Comparison of ENCODE assay signal across 34 cellular contexts in genomic region chr14:95299271-95299670, GRCh38. TPM values are rescaled to one million over a fixed set of nuclear protein-coding genes. Genes with fewer than 3 reads are reported as not detected.
DNase-seq lines count a peak whose midpoint lies in the region; FAIRE-seq and TF ChIP-seq lines count a peak whose summit lies in the region.
"Had no signal": no experiment of that assay in that cellular context is flagged by ENCODE, and none has a peak within 500 bp of the region (broad histone marks: within the 10 kb centered on the region; RNA-seq: fewer than 3 reads in every experiment).

No MANE protein-coding gene starts in this region.

- peak; percentile 17 to 28 for DNase-seq in SHP77 (lab: John Stamatoyannopoulos, UW)
- no peak for DNase-seq in SHP77 treated with DMSO at 0.1 percent for 48 hours (lab: John Stamatoyannopoulos, UW)
- no peak for DNase-seq in H9
- DNase-seq in H1 (ENCODE audit: low read depth in 1 of 2, low spot score in 2 of 2), result no peak
- no peak for DNase-seq in central memory CD4-positive, alpha-beta T cell
- no peak for DNase-seq in cortex of kidney (lab: John Stamatoyannopoulos, UW)
- DNase-seq in GM13976 (ENCODE audit: low spot score), result no peak
- DNase-seq: activated CD4-positive, alpha-beta T cell treated with anti-CD3 and anti-CD28 coated beads, Interleukin-2, amount 10 ng/mL, durations not matched to agents 24 days and 14 days; activated CD8-positive, alpha-beta memory T cell treated with anti-CD3 and anti-CD28 coated beads for 24 hours; activated effector memory CD4-positive, alpha-beta T cell treated with anti-CD3 and anti-CD28 coated beads, Interleukin-2, amount 50 U/mL, for 16 hours; activated naive CD8-positive, alpha-beta T cell treated with anti-CD3 and anti-CD28 coated beads, Interleukin-2, amount 10 ng/mL, durations not matched to agents 7 days and 5 days; activated T-cell treated with anti-CD3 and anti-CD28 coated beads, Interleukin-2, amount 50 U/mL, for 1 hour; C1 segment of cervical spinal cord; Caco-2; DND-41; endodermal cell; glutamatergic neuron; left ventricle myocardium inferior; NCI-H1694 treated with DMSO at 0.1 percent for 48 hours; sigmoid colon; SJCRH30; stimulated activated CD4-positive, alpha-beta T cell treated with anti-CD3 and anti-CD28 coated beads, Interleukin-12 subunit alpha, Interleukin-12 subunit beta, amount 100 ng/mL, for 4 hours; stimulated activated CD4-positive, alpha-beta T cell treated with anti-CD3 and anti-CD28 coated beads, Interleukin-4, amount 100 ng/mL, for 1 hour; stomach; T-helper 9 cell; tibial artery had no signal

- H2BK12ac ChIP-seq in H9 (ENCODE audit: insufficient read length, low read depth, low read length) (no peak overlapping the region), H1 (ENCODE audit: low read depth, low read length) (no peak overlapping the region)

- H3K36me3 Mint-ChIP-seq in H9 (ENCODE audit: insufficient read depth in 1 of 3, low read depth in 3 of 3), result peaks cover 0 to 19% (median 0%) of the 10 kb centered on the region in 3 experiments; a peak in 4 of 7 replicates
- H3K36me3 Mint-ChIP-seq: activated naive CD8-positive, alpha-beta T cell treated with anti-CD3 and anti-CD28 coated beads, Interleukin-2, amount 10 ng/mL, durations not matched to agents 7 days and 5 days had no signal

- H4K5ac ChIP-seq in H9 (ENCODE audit: insufficient read length, low read depth, low read length) (no peak overlapping the region), H1 (ENCODE audit: insufficient read length, low read depth, low read length) (no peak overlapping the region)

- H3K4me3 Mint-ChIP-seq in H9, result no peak overlapping the region
- H3K4me3 Mint-ChIP-seq: activated CD4-positive, alpha-beta T cell treated with anti-CD3 and anti-CD28 coated beads, Interleukin-2, amount 10 ng/mL, durations not matched to agents 24 days and 14 days; activated naive CD8-positive, alpha-beta T cell treated with anti-CD3 and anti-CD28 coated beads, Interleukin-2, amount 10 ng/mL, durations not matched to agents 7 days and 5 days; dendritic cell treated with granulocyte-macrophage colony-stimulating factor and Interleukin-4, amounts not matched to agents 40 ng/mL and 50 ng/mL, for 4 days; endodermal cell had no signal

- H2AK5ac ChIP-seq in H9 (ENCODE audit: insufficient read length, low read length) (no peak overlapping the region), H1 (ENCODE audit: low read depth, low read length) (no peak overlapping the region)

- H2AFZ ChIP-seq in H9 (ENCODE audit: low read length) (no peak overlapping the region), H1 (ENCODE audit: low read length) (no peak overlapping the region)

- POLR2A ChIA-PET in H1 (lab: Charles Lee; ENCODE audit: partially characterized antibody), result no interaction called here

- H3K9ac ChIP-seq in H9 (ENCODE audit: extremely low read depth, insufficient read length, low read length) (no peak overlapping the region), H1 (replicated peaks in 1 of 4; ENCODE audit: extremely low read depth in 1 of 4, low read depth in 3 of 4, low read length in 3 of 4) (no peak overlapping the region)

- peaks cover 5% of the 10 kb centered on the region for H3K27me3 Mint-ChIP-seq in H9 (ENCODE audit: low read depth)

- H3K23ac ChIP-seq in H9 (ENCODE audit: insufficient read length, low read depth, low read length), result no peak overlapping the region
- H3K23ac ChIP-seq in H1 (ENCODE audit: insufficient read length), result no peak overlapping the region

- H3K27ac ChIP-seq in H9 (ENCODE audit: insufficient read length, low read depth, low read length), result no peak overlapping the region
- no peak overlapping the region for H3K27ac ChIP-seq in H1 (ENCODE audit: low read depth, low read length)
- H3K27ac ChIP-seq: cardiac muscle cell, neutrophil, prostate gland, sigmoid colon, SJCRH30, stomach, tibial artery had no signal

- no peak overlapping the region for H2BK120ac ChIP-seq in H9 (ENCODE audit: low read depth, low read length, poor library complexity, severe bottlenecking)
- no peak overlapping the region for H2BK120ac ChIP-seq in H1 (replicated peaks; ENCODE audit: low read depth, low read length)

- H3K79me2 ChIP-seq in H9 (ENCODE audit: insufficient read depth, low read length) (no peaks in the 10 kb centered on the region), H1 (ENCODE audit: control insufficient read depth in 1 of 2, insufficient read depth in 2 of 2, low read length in 2 of 2) (no peaks in the 10 kb centered on the region)

- peaks cover 3% of the 10 kb centered on the region for H3K23me2 ChIP-seq in H9 (ENCODE audit: insufficient read length, low read depth, low read length, poor library complexity, severe bottlenecking)
- no peaks in the 10 kb centered on the region for H3K23me2 ChIP-seq in H1 (ENCODE audit: low read depth, low read length)

- no peak overlapping the region for H3K27ac Mint-ChIP-seq in H9
- H3K27ac Mint-ChIP-seq: activated CD4-positive, alpha-beta T cell treated with anti-CD3 and anti-CD28 coated beads, Interleukin-2, amount 10 ng/mL, durations not matched to agents 24 days and 14 days; activated naive CD8-positive, alpha-beta T cell treated with anti-CD3 and anti-CD28 coated beads, Interleukin-2, amount 10 ng/mL, durations not matched to agents 7 days and 5 days; dendritic cell treated with granulocyte-macrophage colony-stimulating factor and Interleukin-4, amounts not matched to agents 40 ng/mL and 50 ng/mL, for 4 days; endodermal cell had no signal

- H3K36me3 ChIP-seq in H1 (ENCODE audit: control insufficient read depth in 2 of 4, insufficient read depth in 4 of 4, low read length in 3 of 4), result no peaks in the 10 kb centered on the region
- H3K36me3 ChIP-seq: cardiac muscle cell, left ventricle myocardium inferior, neutrophil, prostate gland, sigmoid colon, stomach, tibial artery, vagina had no signal

- H3K4me1 ChIP-seq in H9 (ENCODE audit: insufficient read depth, low read length) (no peaks in the 10 kb centered on the region), H1 (replicated peaks in 1 of 4; ENCODE audit: control insufficient read depth in 3 of 4, insufficient read depth in 4 of 4, low read length in 3 of 4) (peaks cover 0 to 3% (median 2%) of the 10 kb centered on the region in 4 experiments; a peak in 2 of 7 replicates)
- H3K4me1 ChIP-seq: Caco-2, prostate gland, sigmoid colon had no signal

- H3K14ac ChIP-seq in H9 (ENCODE audit: insufficient read depth, low read length) (peak overlapping the region; percentile 50; the same call in 1 of the 2 replicates), H1 (ENCODE audit: insufficient read length) (no peak overlapping the region)

- H4K20me1 ChIP-seq in H9 (ENCODE audit: control insufficient read depth, insufficient read depth, insufficient read length), result no peaks in the 10 kb centered on the region
- H4K20me1 ChIP-seq in H1 (replicated peaks in 1 of 2; ENCODE audit: control insufficient read depth in 1 of 2, insufficient read depth in 2 of 2, low read length in 2 of 2), result peaks cover 0 to 2% of the 10 kb centered on the region in 2 experiments

- no peak for FAIRE-seq in H1 (lab: Jason Lieb, UNC)
- FAIRE-seq: astrocyte, islet of Langerhans, RCC 7860 had no signal

- H3K4me3 ChIP-seq in H1 (ENCODE audit: extremely low read depth in 1 of 4, insufficient read depth in 2 of 4, low read depth in 3 of 4, low read length in 4 of 4), result no peak overlapping the region
- H3K4me3 ChIP-seq: cardiac muscle cell, left ventricle myocardium inferior, prostate gland, sigmoid colon, SJCRH30, stomach, tibial artery, vagina had no signal

- no peak overlapping the region for H3K4me2 ChIP-seq in H9 (ENCODE audit: insufficient read depth, insufficient read length, low read length)
- no peak overlapping the region for H3K4me2 ChIP-seq in H1 (ENCODE audit: insufficient read depth in 1 of 2, low read depth in 2 of 2, low read length in 2 of 2)

- no peak for TF ChIP-seq EP300 in H1 (IDR thresholded peaks at IDR 0.05; ENCODE audit: borderline replicate concordance in 1 of 2, low read depth in 2 of 2, low read length in 2 of 2)

- no peak overlapping the region for H4K8ac ChIP-seq in H9 (replicated peaks; ENCODE audit: insufficient read length, low read depth, low read length)
- no peak overlapping the region for H4K8ac ChIP-seq in H1 (ENCODE audit: extremely low read depth, insufficient read depth, low read length)

- H4K91ac ChIP-seq in H9 (ENCODE audit: insufficient read length, low read depth, low read length) (no peak overlapping the region), H1 (replicated peaks; ENCODE audit: insufficient read length, low read length) (peak overlapping the region; percentile 51)

- no peak overlapping the region for H2BK20ac ChIP-seq in H9 (ENCODE audit: low read depth, low read length, poor library complexity, severe bottlenecking)
- no peak overlapping the region for H2BK20ac ChIP-seq in H1 (ENCODE audit: low read length)

- no peaks in the 10 kb centered on the region for H3K79me1 ChIP-seq in H9 (ENCODE audit: insufficient read depth, low read depth, low read length, poor library complexity, severe bottlenecking)
- no peaks in the 10 kb centered on the region for H3K79me1 ChIP-seq in H1 (ENCODE audit: low read depth, low read length)

- in situ Hi-C loops in GM13976 (cut with MboI; ENCODE audit: low sequenced_read_pairs, unreplicated experiment), result no loop called here

- H3K9me3 Mint-ChIP-seq in H9, result peaks cover 7 to 13% of the 10 kb centered on the region in 2 experiments
- H3K9me3 Mint-ChIP-seq: activated CD4-positive, alpha-beta T cell treated with anti-CD3 and anti-CD28 coated beads, Interleukin-2, amount 10 ng/mL, durations not matched to agents 24 days and 14 days; activated naive CD8-positive, alpha-beta T cell treated with anti-CD3 and anti-CD28 coated beads, Interleukin-2, amount 10 ng/mL, durations not matched to agents 7 days and 5 days; dendritic cell treated with granulocyte-macrophage colony-stimulating factor and Interleukin-4, amounts not matched to agents 40 ng/mL and 50 ng/mL, for 4 days had no signal

- H2BK15ac ChIP-seq in H9 (ENCODE audit: low read depth, low read length) (no peak overlapping the region), H1 (ENCODE audit: low read length) (no peak overlapping the region)

- H3K4ac ChIP-seq in H9 (ENCODE audit: low read depth, low read length) (no peak overlapping the region), H1 (replicated peaks; ENCODE audit: insufficient read length, low read depth, low read length) (no peak overlapping the region)

- CTCF ChIA-PET in H1 (lab: Charles Lee; ENCODE audit: partially characterized antibody), result interaction anchor here (1.1 to 2.0 kb wide), 2 partner anchors 9 to 143 kb away, joined by 3 to 5 read pairs; no protein-coding TSS in a partner anchor

- WGBS in H9 (ENCODE audit: extremely low coverage, insufficient read length, low lambda C conversion rate), result no CpG with 5 or more reads among the region's 5 CpGs
- 92% methylated on average over 5 of the region's 5 CpGs; no CpG with 5 or more reads in 1 of the 2 experiments for WGBS in H1 (ENCODE audit: extremely low coverage in 1 of 2, insufficient coverage in 1 of 2, insufficient read length in 1 of 2, insufficient replicate concordance in 2 of 2, low coverage in 1 of 2, low lambda C conversion rate in 2 of 2, missing lambda C conversion rate in 1 of 2), 2 experiments

- H3K18ac ChIP-seq in H9 (ENCODE audit: insufficient read length, low read depth, low read length) (no peak overlapping the region), H1 (ENCODE audit: extremely low read depth, low read length) (peak overlapping the region; percentile 19; the same call in 1 of the 2 replicates)

- H3K9me3 ChIP-seq in H9 (ENCODE audit: control insufficient read depth, low read depth, low read length) (no peaks in the 10 kb centered on the region), H1 (ENCODE audit: insufficient read depth in 2 of 2, low read depth in 1 of 2, low read length in 1 of 2) (no peaks in the 10 kb centered on the region; a peak in 1 of 4 replicates)
- H3K9me3 ChIP-seq: Caco-2, neutrophil, prostate gland, sigmoid colon, SJCRH30, stomach, vagina had no signal

- TF ChIP-seq POLR2A in H1 (IDR thresholded peaks at IDR 0.05; ENCODE audit: control extremely low read depth in 1 of 2, low read depth in 2 of 2, low read length in 2 of 2), result no peak

- H3T11ph ChIP-seq in H9 (ENCODE audit: low read length), result no peak overlapping the region

- no peak overlapping the region for H3K56ac ChIP-seq in H9 (ENCODE audit: insufficient read length, low read depth, low read length)
- no peak overlapping the region for H3K56ac ChIP-seq in H1 (replicated peaks; ENCODE audit: insufficient read length, low read depth, low read length)

- H2BK5ac ChIP-seq in H9 (ENCODE audit: insufficient read length, low read length) (no peak overlapping the region), H1 (ENCODE audit: low read depth, low read length) (no peak overlapping the region)

- peaks cover 12 to 22% of the 10 kb centered on the region in 2 experiments for H3K4me1 Mint-ChIP-seq in H9
- H3K4me1 Mint-ChIP-seq: activated CD4-positive, alpha-beta T cell treated with anti-CD3 and anti-CD28 coated beads, Interleukin-2, amount 10 ng/mL, durations not matched to agents 24 days and 14 days had no signal

- no peak for TF ChIP-seq RAD21 in H1 (IDR thresholded peaks at IDR 0.05 in 1 of 2, conservative IDR thresholded peaks at IDR 0.05 in 1 of 2; ENCODE audit: low read depth in 2 of 2, low read length in 2 of 2)

- TF ChIP-seq CTCF in H9 (conservative IDR thresholded peaks at IDR 0.05), result no peak
- TF ChIP-seq CTCF in H1 (IDR thresholded peaks at IDR 0.05; ENCODE audit: control extremely low read depth in 1 of 3, insufficient read depth in 1 of 3, low read depth in 1 of 3, low read length in 3 of 3), result no peak
- no peak for TF ChIP-seq CTCF in GM13976 (IDR thresholded peaks at IDR 0.05; ENCODE audit: borderline replicate concordance, control extremely low read depth, extremely low read depth, insufficient read depth, missing control alignments)

- H3K27me3 ChIP-seq in H9 (ENCODE audit: insufficient read depth, low read length) (no peaks in the 10 kb centered on the region), H1 (replicated peaks in 1 of 4; ENCODE audit: control insufficient read depth in 3 of 4, extremely low read depth in 1 of 4, insufficient read depth in 3 of 4, low read length in 3 of 4) (no peaks in the 10 kb centered on the region)
- H3K27me3 ChIP-seq: neutrophil, sigmoid colon, SJCRH30, stomach, tibial artery, vagina had no signal

RNA-seq across cellular contexts. Expression of gene CLMN, which starts 20.4 kb away (rescaled TPM):
- total RNA-seq in H9 (2021), result 7.6 and 8.4 TPM in 2 replicates
- total RNA-seq in H1 (2021; fragmentation: NEBNext Ultra II Directional; extraction: Animal tissue kit (Norgen Biotek cat#: 25700)), result 7.6 and 8.2 TPM in 2 replicates
- 1.4 and 1.6 TPM in 2 replicates for polyA plus RNA-seq in H1 (2011; rRNA removed)
- polyA plus RNA-seq in H1 (2011; cell fraction: cytosol; rRNA removed), result 2.3 TPM
- polyA plus RNA-seq in H1 (2011; cell fraction: nucleus; rRNA removed), result 5.6 TPM
- polyA plus RNA-seq in H1 (2012, experiment 1 of 2), result 3.4 to 4.8 TPM (median 4.7 TPM) in 4 replicates
- 1.5 TPM for polyA plus RNA-seq in H1 (2012, experiment 2 of 2)
- polyA plus RNA-seq in H1 (2013, experiment 1 of 2), result 3.2 TPM
- polyA plus RNA-seq in H1 (2013, experiment 2 of 2), result 3.0 TPM
- polyA minus RNA-seq in H1 (2011; rRNA and poly(A)+ RNA removed), result 3.8 and 9.6 TPM in 2 replicates
- polyA minus RNA-seq in H1 (2011; cell fraction: cytosol; rRNA and poly(A)+ RNA removed), result 2.9 TPM
- 5.8 TPM for polyA minus RNA-seq in H1 (2011; cell fraction: nucleus; rRNA and poly(A)+ RNA removed)

Comparison
In these comparisons a context has a peak if more than half of its experiments do, and no peak if none do; other contexts are left out.
1. DNase-seq: peak in SHP77 (2 of 2); none in SHP77 treated with DMSO at 0.1 percent for 48 hours (single experiment), H9 (single experiment), H1 (0 of 2), central memory CD4-positive, alpha-beta T cell (single experiment), cortex of kidney (single experiment) and GM13976 (single experiment).